14 cellular contexts compared by ENCODE assay signal in the genomic region with DNA sequence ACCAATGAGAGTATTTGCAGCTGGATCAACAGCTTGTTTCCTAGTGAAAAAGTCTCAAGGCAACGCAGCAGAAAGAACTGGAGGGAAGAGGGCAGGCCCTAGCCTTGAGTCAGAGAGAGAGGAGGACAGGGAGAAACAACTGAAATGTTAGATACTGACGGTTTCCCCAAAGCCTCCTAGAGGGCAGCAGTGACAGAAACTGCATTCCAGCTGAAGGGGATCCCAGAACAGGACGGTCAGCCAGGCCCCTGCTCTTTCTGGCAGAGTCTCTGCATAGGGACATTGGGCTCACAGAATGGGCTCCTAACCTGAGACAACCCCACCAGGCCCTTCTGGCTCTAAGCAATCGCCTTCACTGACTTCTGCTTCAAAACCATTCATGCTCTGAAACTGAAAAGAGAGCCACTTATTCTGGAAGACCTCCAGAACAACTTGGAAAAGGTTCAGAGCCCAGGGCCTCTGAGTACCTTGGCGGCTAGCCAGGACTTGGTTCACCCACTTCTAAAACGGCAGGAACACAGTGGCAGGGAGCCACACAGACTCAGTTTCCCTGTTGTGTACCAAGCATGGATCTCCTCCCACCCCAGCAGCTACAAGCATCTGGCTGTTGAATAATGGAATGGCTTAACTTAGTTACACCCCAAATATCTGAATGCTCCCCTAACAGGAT.
DNase-seq lines count a peak whose midpoint lies in the region; ATAC-seq and TF ChIP-seq lines count a peak whose summit lies in the region.
"Had no signal": no experiment of that assay in that cellular context is flagged by ENCODE, and none has a peak within 500 bp of the region (broad histone marks: within the 10 kb centered on the region; RNA-seq: fewer than 3 reads in every experiment).

No MANE protein-coding gene starts in this region.

- ATAC-seq in right lobe of liver (peak in 3 of 4 donors; percentile 13 to 41 (median 23)), HG02938 (IDR thresholded peaks at IDR 0.05; ENCODE audit: unreplicated experiment) (no peak)
- ATAC-seq: T-helper 17 cell had no signal

- 32% methylated on average over 5 of the region's 6 CpGs for WGBS in right lobe of liver (ENCODE audit: insufficient coverage, low coverage, low lambda C conversion rate, missing lambda C conversion rate)

- H3K9me3 ChIP-seq in AG04450 (ENCODE audit: control insufficient read depth, insufficient read depth, low read length) (no peaks in the 10 kb centered on the region), right lobe of liver (no peaks in the 10 kb centered on the region)

- CTCF ChIA-PET in AG04450 (lab: Charles Lee), result interaction anchor here (0.8 kb wide), 1 partner anchor 648 kb away, joined by 3 read pairs; no protein-coding TSS in a partner anchor

- H3K9me3 Mint-ChIP-seq in chondrocyte (ENCODE audit: low read depth), result peaks cover 13% of the 10 kb centered on the region
- H3K9me3 Mint-ChIP-seq: dendritic cell treated with granulocyte-macrophage colony-stimulating factor and Interleukin-4, amounts not matched to agents 40 ng/mL and 50 ng/mL, for 4 days had no signal

- no peak overlapping the region for H3K27ac Mint-ChIP-seq in chondrocyte (ENCODE audit: unreplicated experiment)
- H3K27ac Mint-ChIP-seq: dendritic cell treated with granulocyte-macrophage colony-stimulating factor and Interleukin-4, amounts not matched to agents 40 ng/mL and 50 ng/mL, for 4 days; T-helper 17 cell had no signal

- H3K36me3 Mint-ChIP-seq in chondrocyte (ENCODE audit: low read depth), result peaks cover 8% of the 10 kb centered on the region

- H3K4me3 ChIP-seq in AG04450 (ENCODE audit: low read depth, low read length) (no peak overlapping the region), right lobe of liver (no peak overlapping the region)
- H3K4me3 ChIP-seq: BLaER1 treated with 17β-estradiol and CSF1 and Interleukin-3, amounts not matched to agents 10 nM and 100 nM; sigmoid colon had no signal

- TF ChIP-seq CTCF in AG04450 (IDR thresholded peaks at IDR 0.05; ENCODE audit: low read depth, low read length) (peak; percentile 25), chondrocyte (IDR thresholded peaks at IDR 0.05) (peak; percentile 47), right lobe of liver (IDR thresholded peaks at IDR 0.05) (peak in 1 of 4 donors; percentile 5)

- H3K27me3 ChIP-seq in AG04450 (ENCODE audit: control insufficient read depth, insufficient read depth, low read length) (no peaks in the 10 kb centered on the region), right lobe of liver (no peaks in the 10 kb centered on the region)
- H3K27me3 ChIP-seq: BLaER1 treated with 17β-estradiol and CSF1 and Interleukin-3, amounts not matched to agents 10 nM and 100 nM; sigmoid colon had no signal

- DNase-seq in AG04450 (ENCODE audit: low read depth, low spot score), result no peak
- DNase-seq in LHCN-M2 (ENCODE audit: low read depth), result peak; percentile 30
- DNase-seq in chondrocyte (ENCODE audit: low spot score), result no peak
- no peak for DNase-seq in right lobe of liver
- DNase-seq in HT-29 (ENCODE audit: low spot score), result no peak
- no peak for DNase-seq in GM19240 (ENCODE audit: insufficient read length, low spot score)
- DNase-seq in NCI-H82 (lab: John Stamatoyannopoulos, UW), result no peak
- DNase-seq: activated T-cell treated with anti-CD3 and anti-CD28 coated beads for 4 hours, NCI-H2227 treated with DMSO at 0.1 percent for 48 hours, sigmoid colon, T-helper 17 cell had no signal

- intact Hi-C loops in right lobe of liver (cut with DNase I), result no loop called here

- H3K27ac ChIP-seq in AG04450 (ENCODE audit: low read depth, low read length) (no peak overlapping the region), right lobe of liver (no peak overlapping the region)
- H3K27ac ChIP-seq: BLaER1 treated with 17β-estradiol and CSF1 and Interleukin-3, amounts not matched to agents 10 nM and 100 nM; sigmoid colon had no signal

- no peak for TF ChIP-seq POLR2A in right lobe of liver (IDR thresholded peaks at IDR 0.05)

- no peaks in the 10 kb centered on the region for H3K36me3 ChIP-seq in right lobe of liver
- H3K36me3 ChIP-seq: BLaER1 treated with 17β-estradiol and CSF1 and Interleukin-3, amounts not matched to agents 10 nM and 100 nM; sigmoid colon had no signal

- no peaks in the 10 kb centered on the region for H3K4me1 ChIP-seq in right lobe of liver
- H3K4me1 ChIP-seq: BLaER1 treated with 17β-estradiol and CSF1 and Interleukin-3, amounts not matched to agents 10 nM and 100 nM had no signal

- POLR2A ChIA-PET in AG04450 (lab: Yijun Ruan, JAX), result no interaction called here

- H3K27me3 Mint-ChIP-seq in chondrocyte (ENCODE audit: low read depth), result peaks cover 5% of the 10 kb centered on the region
- H3K27me3 Mint-ChIP-seq: dendritic cell treated with granulocyte-macrophage colony-stimulating factor and Interleukin-4, amounts not matched to agents 40 ng/mL and 50 ng/mL, for 4 days had no signal

- no peak overlapping the region for H3K4me3 Mint-ChIP-seq in chondrocyte (ENCODE audit: unreplicated experiment)
- H3K4me3 Mint-ChIP-seq: dendritic cell treated with granulocyte-macrophage colony-stimulating factor and Interleukin-4, amounts not matched to agents 40 ng/mL and 50 ng/mL, for 4 days; T-helper 17 cell had no signal

- no peaks in the 10 kb centered on the region for H3K4me1 Mint-ChIP-seq in chondrocyte (ENCODE audit: low read depth)
- H3K4me1 Mint-ChIP-seq: T-helper 17 cell had no signal
